In the genomic region with DNA sequence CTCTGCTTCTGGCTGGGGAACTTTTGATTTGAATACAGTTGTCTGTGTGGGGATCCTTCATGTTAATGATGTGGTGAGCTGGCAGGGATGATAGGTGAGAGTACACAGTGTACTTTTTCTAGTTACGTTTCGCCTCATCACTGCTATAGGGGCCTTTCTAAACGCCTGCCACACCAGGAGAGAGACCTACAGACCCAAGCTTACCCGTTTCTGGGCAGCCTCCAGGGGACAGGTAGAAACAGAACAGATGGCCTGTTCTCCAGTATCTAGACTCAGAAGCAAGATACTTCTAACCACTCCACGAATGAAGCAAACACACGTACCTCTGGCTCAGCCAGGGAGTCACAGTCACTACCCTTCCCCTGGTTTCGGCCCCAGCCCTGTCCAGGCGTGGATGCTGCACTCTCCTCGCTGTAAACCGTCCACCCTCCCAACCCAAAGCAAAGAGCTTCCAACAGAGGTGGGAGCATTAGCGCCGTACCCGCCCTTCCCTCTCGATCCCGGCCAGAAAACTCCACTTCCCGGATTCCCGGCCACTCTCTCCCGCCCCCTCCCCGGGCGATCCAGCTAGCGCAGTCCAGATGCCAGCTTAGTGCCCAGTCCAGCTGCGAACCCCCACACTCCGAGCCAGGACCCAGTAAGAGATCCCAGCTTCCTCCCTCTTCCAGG, we compare ENCODE assay signal across 9 cellular contexts. TPM values are rescaled to one million over a fixed set of nuclear protein-coding genes. Genes with fewer than 3 reads are reported as not detected.
DNase-seq lines count a peak whose midpoint lies in the region; ATAC-seq, FAIRE-seq and TF ChIP-seq lines count a peak whose summit lies in the region.
"Had no signal": no experiment of that assay in that cellular context is flagged by ENCODE, and none has a peak within 500 bp of the region (broad histone marks: within the 10 kb centered on the region; RNA-seq: fewer than 3 reads in every experiment).

No MANE protein-coding gene starts in this region.

- H3K4me3 ChIP-seq in WI38 (ENCODE audit: low read depth, low read length) = peak overlapping the region; percentile 97
- peak overlapping the region; percentile 66 to 81 (median 68) for H3K4me3 ChIP-seq in endothelial cell of umbilical vein (replicated peaks in 1 of 3; ENCODE audit: insufficient read depth in 1 of 3, low read depth in 1 of 3, low read length in 3 of 3)
- peak overlapping the region; percentile 87 to 95 for H3K4me3 ChIP-seq in muscle layer of duodenum (ENCODE audit: low read depth in 1 of 2, low read length in 2 of 2)
- peak overlapping the region; percentile 43 to 91 (median 71) for H3K4me3 ChIP-seq in thyroid gland (replicated peaks in 1 of 3)

- TF ChIP-seq POLR2A in endothelial cell of umbilical vein (IDR thresholded peaks at IDR 0.05; ENCODE audit: low read depth, low read length) = no peak
- peak in 1 of 2 donors; percentile 47 for TF ChIP-seq POLR2A in thyroid gland (IDR thresholded peaks at IDR 0.05)

- H3K27ac ChIP-seq in endothelial cell of umbilical vein (ENCODE audit: insufficient read depth, low read depth, low read length) (peak overlapping the region; percentile 10), muscle layer of duodenum (ENCODE audit: low read length) (peak overlapping the region; percentile 84), thyroid gland (peak overlapping the region; percentile 97)

- no peaks in the 10 kb centered on the region for H3K9me1 ChIP-seq in endothelial cell of umbilical vein (replicated peaks; ENCODE audit: control insufficient read depth, extremely low read depth, insufficient read depth, low read length)

- H3K9me3 ChIP-seq in endothelial cell of umbilical vein (replicated peaks; ENCODE audit: control insufficient read depth, insufficient read depth, low read length) = no peaks in the 10 kb centered on the region
- H3K9me3 ChIP-seq in muscle layer of duodenum (ENCODE audit: control insufficient read depth in 1 of 2, low read length in 2 of 2) = no peaks in the 10 kb centered on the region
- no peaks in the 10 kb centered on the region for H3K9me3 ChIP-seq in thyroid gland

- TF ChIP-seq CTCF in WI38 (IDR thresholded peaks at IDR 0.05; ENCODE audit: low read depth, low read length) (no peak), endothelial cell of umbilical vein (IDR thresholded peaks at IDR 0.05; ENCODE audit: extremely low read depth in 1 of 2, insufficient read depth in 1 of 2, low read depth in 1 of 2, low read length in 2 of 2) (no peak), thyroid gland (IDR thresholded peaks at IDR 0.05) (no peak)

- H4K20me1 ChIP-seq in endothelial cell of umbilical vein (replicated peaks; ENCODE audit: control insufficient read depth, extremely low read depth, insufficient read depth, low read length) = peaks cover 3% of the 10 kb centered on the region

- POLR2A ChIA-PET in endothelial cell of umbilical vein (lab: Charles Lee) = no interaction called here

- 4 to 5% methylated on average over 18 to 22 of the region's 23 CpGs for WGBS in thyroid gland, 2 donors

- H3K27me3 ChIP-seq in endothelial cell of umbilical vein (ENCODE audit: control insufficient read depth in 2 of 2, insufficient read depth in 2 of 2, low read length in 2 of 2) (no peaks in the 10 kb centered on the region), muscle layer of duodenum (ENCODE audit: low read depth, low read length) (no peaks in the 10 kb centered on the region), thyroid gland (no peaks in the 10 kb centered on the region)

- peaks cover 32% of the 10 kb centered on the region for H3K4me1 ChIP-seq in endothelial cell of umbilical vein (ENCODE audit: control insufficient read depth, extremely low read depth, insufficient read depth, low read length)
- peaks cover 12 to 21% of the 10 kb centered on the region in 2 donors for H3K4me1 ChIP-seq in muscle layer of duodenum (ENCODE audit: control insufficient read depth in 1 of 2, insufficient read depth in 2 of 2, low read length in 2 of 2)
- H3K4me1 ChIP-seq in thyroid gland = peaks cover 21 to 38% of the 10 kb centered on the region in 2 donors

- peak overlapping the region; percentile 69 for H3K9ac ChIP-seq in endothelial cell of umbilical vein (replicated peaks; ENCODE audit: extremely low read depth, insufficient read depth, low read length)

- H3K36me3 ChIP-seq in endothelial cell of umbilical vein (ENCODE audit: control insufficient read depth in 2 of 2, extremely low read depth in 1 of 2, insufficient read depth in 2 of 2, low read length in 2 of 2) (no peaks in the 10 kb centered on the region), muscle layer of duodenum (ENCODE audit: control insufficient read depth in 1 of 2, insufficient read depth in 2 of 2, low read length in 2 of 2) (peaks cover 3 to 4% of the 10 kb centered on the region in 2 donors), thyroid gland (no peaks in the 10 kb centered on the region)

- BruUV-seq in endothelial cell of umbilical vein (replicated peaks; lab: Mats Ljungman, UMichigan) = TSS peak; percentile 3

- intact Hi-C loops in endothelial cell of umbilical vein (cut with micrococcal nuclease) (loop anchor here (10.0 kb wide), 3 partner anchors 300 to 520 kb away; no protein-coding TSS in a partner anchor), thyroid gland (cut with DNase I) (loop anchor here (10.0 kb wide), 1 partner anchor 280 kb away; no protein-coding TSS in a partner anchor)

- peak overlapping the region; percentile 22 for H2AFZ ChIP-seq in endothelial cell of umbilical vein (ENCODE audit: low read depth, low read length)

- H3K4me2 ChIP-seq in endothelial cell of umbilical vein (ENCODE audit: insufficient read depth, low read length) = peak overlapping the region; percentile 87

- peaks cover 58% of the 10 kb centered on the region for H3K79me2 ChIP-seq in endothelial cell of umbilical vein (ENCODE audit: control insufficient read depth, insufficient read depth, low read length)

- dilution Hi-C loops in endothelial cell of umbilical vein (cut with MboI; ENCODE audit: extremely low pct_ligation_motif_present, low sequenced_read_pairs) = no loop called here

- peak; percentile 70 for DNase-seq in D341Med (ENCODE audit: low spot score)
- DNase-seq in endothelial cell of umbilical vein (ENCODE audit: low read depth, low spot score) = peak; percentile 44
- DNase-seq in thyroid gland = peak; percentile 49 to 60
- DNase-seq in effector CD4-positive, alpha-beta T cell = no peak

- no peak for FAIRE-seq in endothelial cell of umbilical vein (lab: Jason Lieb, UNC)
- FAIRE-seq: colon had no signal

- CTCF ChIA-PET in endothelial cell of umbilical vein (lab: Charles Lee) = interaction anchor here (0.6 to 3.1 kb wide), 7 partner anchors 10 to 276 kb away, joined by 3 to 34 read pairs (median 4); no protein-coding TSS in a partner anchor

- ATAC-seq in GM19395 (IDR thresholded peaks at IDR 0.05; ENCODE audit: unreplicated experiment) (peak; percentile 52), HG03432 (IDR thresholded peaks at IDR 0.05; ENCODE audit: unreplicated experiment) (peak; percentile 44)

TF ChIP-seq in endothelial cell of umbilical vein, 7 proteins besides CTCF, POLR2A, EP300 and RAD21:
- no peak for TF ChIP-seq MYC (IDR thresholded peaks at IDR 0.05; ENCODE audit: low read depth, low read length)
- no peak for TF ChIP-seq POLR2AphosphoS5 (IDR thresholded peaks at IDR 0.05; ENCODE audit: insufficient read depth, low read depth, low read length)
- no peak for TF ChIP-seq EZH2 (IDR thresholded peaks at IDR 0.05; ENCODE audit: borderline replicate concordance, low read depth, low read length, severe bottlenecking)
- no peak for TF ChIP-seq FOS (IDR thresholded peaks at IDR 0.05; ENCODE audit: borderline replicate concordance, insufficient read depth, low read length)
- TF ChIP-seq GATA2 (IDR thresholded peaks at IDR 0.05; ENCODE audit: insufficient read depth, insufficient read length, low read depth, low read length) = no peak
- TF ChIP-seq, protein P1, sequence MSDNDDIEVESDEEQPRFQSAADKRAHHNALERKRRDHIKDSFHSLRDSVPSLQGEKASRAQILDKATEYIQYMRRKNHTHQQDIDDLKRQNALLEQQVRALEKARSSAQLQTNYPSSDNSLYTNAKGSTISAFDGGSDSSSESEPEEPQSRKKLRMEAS (IDR thresholded peaks at IDR 0.05; ENCODE audit: insufficient read depth, insufficient read length) = no peak
- no peak for TF ChIP-seq JUN (IDR thresholded peaks at IDR 0.05; ENCODE audit: borderline replicate concordance, insufficient read depth, insufficient read length, low read depth)

RNA-seq across cellular contexts. Expression of a gene that starts 1.2 kb away (rescaled TPM):
- 36.8 TPM in 2 replicates for total RNA-seq in endothelial cell of umbilical vein
- 15.7 and 16.8 TPM in 2 replicates for polyA plus RNA-seq in endothelial cell of umbilical vein
- polyA plus RNA-seq in endothelial cell of umbilical vein (2011; cell fraction: cytosol; rRNA removed) = 16.3 and 16.5 TPM in 2 replicates
- 12.9 and 14.3 TPM in 2 replicates for polyA plus RNA-seq in endothelial cell of umbilical vein (2011; cell fraction: nucleus; rRNA removed)
- 21.7 and 28.4 TPM in 2 replicates for polyA plus RNA-seq in endothelial cell of umbilical vein (2012)
- polyA minus RNA-seq in endothelial cell of umbilical vein = 37.8 and 45.7 TPM in 2 replicates
- polyA minus RNA-seq in endothelial cell of umbilical vein (2011; cell fraction: cytosol; rRNA and poly(A)+ RNA removed) = 32.4 TPM
- 23.0 and 30.5 TPM in 2 replicates for polyA minus RNA-seq in endothelial cell of umbilical vein (2011; cell fraction: nucleus; rRNA and poly(A)+ RNA removed)
- 10 to 100 TPM; 59.3 to 79.3 (median 64.8) TPM for total RNA-seq in thyroid gland

Comparison
In these comparisons a context has a peak if more than half of its experiments do, and no peak if none do; other contexts are left out.
1. H3K27ac ChIP-seq: peak in every context shown above with its lines; median percentile 97 in thyroid gland; 84 in muscle layer of duodenum; 10 in endothelial cell of umbilical vein.